In the genomic region with DNA sequence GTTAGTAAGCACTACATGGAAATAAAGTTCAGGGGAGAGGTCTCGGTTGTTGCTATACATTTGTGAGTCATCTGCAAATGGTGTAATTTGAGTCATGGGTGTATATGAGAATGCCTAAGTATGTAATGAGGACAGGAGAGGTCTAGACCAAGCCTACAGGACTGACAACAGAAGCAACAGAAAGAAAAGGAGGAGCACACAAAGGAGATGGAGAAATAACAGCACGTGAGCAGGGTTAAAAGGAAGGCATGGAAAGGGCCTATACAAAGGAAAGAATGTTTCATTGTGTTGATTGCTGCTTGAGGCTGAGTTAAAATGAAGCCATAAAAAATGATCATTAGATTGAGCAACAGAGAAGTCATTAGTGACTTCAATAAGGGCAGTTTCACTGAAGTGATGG, we compare ENCODE assay signal across 1 cellular context.
TF ChIP-seq lines count a peak whose summit lies in the region.

No MANE protein-coding gene starts in this region.

TF ChIP-seq in IMR-90, 13 proteins besides CTCF, POLR2A, EP300 and RAD21:
- peak; percentile 64; the same call in 1 of the 2 replicates for TF ChIP-seq FOS (IDR thresholded peaks at IDR 0.05; ENCODE audit: low read depth, low read length)
- TF ChIP-seq, protein P1, sequence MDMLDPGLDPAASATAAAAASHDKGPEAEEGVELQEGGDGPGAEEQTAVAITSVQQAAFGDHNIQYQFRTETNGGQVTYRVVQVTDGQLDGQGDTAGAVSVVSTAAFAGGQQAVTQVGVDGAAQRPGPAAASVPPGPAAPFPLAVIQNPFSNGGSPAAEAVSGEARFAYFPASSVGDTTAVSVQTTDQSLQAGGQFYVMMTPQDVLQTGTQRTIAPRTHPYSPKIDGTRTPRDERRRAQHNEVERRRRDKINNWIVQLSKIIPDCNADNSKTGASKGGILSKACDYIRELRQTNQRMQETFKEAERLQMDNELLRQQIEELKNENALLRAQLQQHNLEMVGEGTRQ (IDR thresholded peaks at IDR 0.05; ENCODE audit: low read depth, low read length), result no peak
- TF ChIP-seq NFE2L2 (IDR thresholded peaks at IDR 0.05; ENCODE audit: low read depth, low read length), result no peak
- TF ChIP-seq RFX5 (IDR thresholded peaks at IDR 0.05; ENCODE audit: low read depth, low read length), result no peak
